8 cellular contexts compared by ENCODE assay signal in the genomic region with DNA sequence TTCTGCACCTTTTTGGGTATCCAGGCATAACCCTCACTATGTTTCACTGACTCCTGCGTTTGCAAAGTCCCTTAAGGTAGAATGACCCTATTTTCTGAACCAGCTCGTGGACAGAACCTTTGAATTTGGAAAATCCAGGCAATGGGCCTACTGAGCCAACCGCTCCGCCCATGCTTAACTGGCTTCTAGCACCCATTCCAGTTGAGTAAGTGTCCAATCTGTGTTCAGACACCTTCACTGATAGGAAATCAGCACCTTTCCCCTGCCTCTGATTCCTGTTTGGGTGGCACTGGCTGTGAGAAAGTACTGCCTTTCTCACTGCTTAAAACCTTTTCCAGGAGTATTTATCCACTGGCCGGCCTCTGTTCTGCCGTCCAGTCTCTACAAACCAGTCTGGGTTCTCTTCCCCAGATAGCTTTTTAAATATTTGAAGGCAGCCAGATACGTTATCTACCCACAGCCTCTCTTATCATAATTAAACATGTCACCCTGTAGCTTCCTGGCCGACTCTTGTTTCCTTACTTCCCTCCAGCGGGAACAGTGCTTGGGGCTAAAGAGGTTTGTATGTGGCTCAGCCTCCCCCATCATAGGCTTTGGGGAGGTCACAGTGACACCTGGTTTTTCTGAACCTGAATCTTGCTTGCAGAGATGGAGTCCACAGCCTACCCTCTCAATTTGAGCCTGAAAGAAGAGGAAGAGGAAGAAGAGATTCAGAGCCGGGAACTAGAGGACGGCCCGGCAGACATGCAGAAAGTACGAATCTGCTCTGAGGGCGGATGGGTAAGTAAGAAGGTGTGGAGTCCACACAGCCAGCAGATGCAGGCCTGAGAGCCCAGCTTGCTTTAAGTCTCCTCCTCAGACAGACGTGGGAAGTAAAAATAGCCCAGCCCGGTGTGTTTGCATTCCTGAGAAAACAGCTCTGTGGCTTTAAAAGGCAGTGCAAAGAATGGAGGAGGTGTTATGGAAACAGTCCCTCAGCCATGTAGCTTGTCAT. TPM values are rescaled to one million over a fixed set of nuclear protein-coding genes. Genes with fewer than 3 reads are reported as not detected.
DNase-seq lines count a peak whose midpoint lies in the region; ATAC-seq and TF ChIP-seq lines count a peak whose summit lies in the region.

No MANE protein-coding gene starts in this region.

- H4K20me1 ChIP-seq in smooth muscle cell (ENCODE audit: low read depth), result peaks cover 40% of the 10 kb centered on the region

- no peaks in the 10 kb centered on the region for H3K9me3 ChIP-seq in adrenal gland (replicated peaks in 1 of 3)
- no peaks in the 10 kb centered on the region for H3K9me3 ChIP-seq in iPS-18a (ENCODE audit: control insufficient read depth, low read depth, low read length)
- H3K9me3 ChIP-seq in smooth muscle cell (replicated peaks; ENCODE audit: low read depth), result no peaks in the 10 kb centered on the region

- no peaks in the 10 kb centered on the region for H3K27me3 Mint-ChIP-seq in activated naive CD4-positive, alpha-beta T cell treated with anti-CD3 and anti-CD28 coated beads, Interleukin-2, amount 50 U/mL, for 24 hours

- H3K36me3 Mint-ChIP-seq in activated naive CD4-positive, alpha-beta T cell treated with anti-CD3 and anti-CD28 coated beads, Interleukin-2, amount 50 U/mL, for 24 hours, result peaks cover 20% of the 10 kb centered on the region

- peak overlapping the region; percentile 80 for H3K9ac ChIP-seq in iPS-18a (ENCODE audit: low read length)
- peak overlapping the region; percentile 53 for H3K9ac ChIP-seq in smooth muscle cell (ENCODE audit: low read depth)

- peaks cover 33 to 45% of the 10 kb centered on the region in 2 donors for H3K4me1 ChIP-seq in adrenal gland (replicated peaks in 1 of 2)
- peaks cover 11% of the 10 kb centered on the region for H3K4me1 ChIP-seq in iPS-18a (ENCODE audit: control insufficient read depth, low read depth, low read length)
- peaks cover 20% of the 10 kb centered on the region for H3K4me1 ChIP-seq in smooth muscle cell (ENCODE audit: low read depth)

- no peak for ATAC-seq in GM19035 (IDR thresholded peaks at IDR 0.05; ENCODE audit: unreplicated experiment)
- ATAC-seq in GM18907 (IDR thresholded peaks at IDR 0.05; ENCODE audit: unreplicated experiment), result no peak

- H3F3A ChIP-seq in smooth muscle cell (ENCODE audit: low read depth), result peaks cover 4% of the 10 kb centered on the region

- peak overlapping the region in 4 of 5 donors; percentile 45 to 87 (median 70) for H3K27ac ChIP-seq in adrenal gland
- peak overlapping the region; percentile 71 for H3K27ac ChIP-seq in iPS-18a (ENCODE audit: low read length)
- peak overlapping the region; percentile 35 for H3K27ac ChIP-seq in smooth muscle cell (ENCODE audit: low read depth)

- intact Hi-C loops in adrenal gland (cut with DNase I), result no loop called here

- H3K4me2 ChIP-seq in smooth muscle cell, result peak overlapping the region; percentile 91

- H2AFZ ChIP-seq in smooth muscle cell (ENCODE audit: low read depth), result no peak overlapping the region

- H3K27me3 ChIP-seq in adrenal gland (no peaks in the 10 kb centered on the region), iPS-18a (ENCODE audit: control insufficient read depth, insufficient read depth, low read length) (no peaks in the 10 kb centered on the region), smooth muscle cell (ENCODE audit: low read depth) (no peaks in the 10 kb centered on the region)

- WGBS in adrenal gland, 4 donors, result 55 to 61% (median 59%) methylated on average over 16 of the region's 16 CpGs
- WGBS in smooth muscle cell (ENCODE audit: low lambda C conversion rate), result 35% methylated on average over 16 of the region's 16 CpGs

- H3K4me3 ChIP-seq in adrenal gland (peak overlapping the region; percentile 16 to 95 (median 36)), iPS-18a (ENCODE audit: low read length) (peak overlapping the region; percentile 86), smooth muscle cell (peak overlapping the region; percentile 70)

- H3K4me1 Mint-ChIP-seq in activated naive CD4-positive, alpha-beta T cell treated with anti-CD3 and anti-CD28 coated beads, Interleukin-2, amount 50 U/mL, for 24 hours, result peaks cover 55% of the 10 kb centered on the region

- no peaks in the 10 kb centered on the region for H3K9me3 Mint-ChIP-seq in activated naive CD4-positive, alpha-beta T cell treated with anti-CD3 and anti-CD28 coated beads, Interleukin-2, amount 50 U/mL, for 24 hours

- no peak for TF ChIP-seq POLR2A in adrenal gland (IDR thresholded peaks at IDR 0.05)

- DNase-seq in activated naive CD4-positive, alpha-beta T cell (lab: John Stamatoyannopoulos, UW), result no peak
- DNase-seq in adrenal gland (no peak), smooth muscle cell (lab: John Stamatoyannopoulos, UW; ENCODE audit: unreplicated experiment) (no peak), NCI-H1436 treated with DMSO at 0.1 percent for 48 hours (lab: John Stamatoyannopoulos, UW) (no peak)

- peaks cover 6% of the 10 kb centered on the region for H3K79me2 ChIP-seq in smooth muscle cell (ENCODE audit: low read depth)

- H3K4me3 Mint-ChIP-seq in activated naive CD4-positive, alpha-beta T cell treated with anti-CD3 and anti-CD28 coated beads, Interleukin-2, amount 50 U/mL, for 24 hours, result peak overlapping the region; percentile 87

- peak overlapping the region; percentile 80 for H3K27ac Mint-ChIP-seq in activated naive CD4-positive, alpha-beta T cell treated with anti-CD3 and anti-CD28 coated beads, Interleukin-2, amount 50 U/mL, for 24 hours

- peaks cover 0 to 36% of the 10 kb centered on the region in 2 donors for H3K36me3 ChIP-seq in adrenal gland (replicated peaks in 1 of 2)
- H3K36me3 ChIP-seq in iPS-18a (ENCODE audit: control insufficient read depth, low read depth, low read length), result peaks cover 46% of the 10 kb centered on the region
- H3K36me3 ChIP-seq in smooth muscle cell (ENCODE audit: low read depth), result peaks cover 5% of the 10 kb centered on the region

- TF ChIP-seq CTCF in adrenal gland (IDR thresholded peaks at IDR 0.05) (no peak), smooth muscle cell (IDR thresholded peaks at IDR 0.05; ENCODE audit: borderline replicate concordance, insufficient read depth, poor library complexity, severe bottlenecking) (no peak)

RNA-seq across cellular contexts. Expression of a gene that starts 1.3 kb away (rescaled TPM):
- total RNA-seq in adrenal gland, result 10 to 100 TPM; 11.0 to 31.1 (median 24.4) TPM
- 10 to 100 TPM in 1 of 3 donors, 1 to 10 TPM in 2; 7.3 to 12.9 (median 9.6) TPM for polyA plus RNA-seq in adrenal gland
- total RNA-seq in smooth muscle cell, result 21.2 and 23.4 TPM in 2 replicates
- polyA plus RNA-seq in smooth muscle cell, result 9.7 and 15.0 TPM in 2 replicates

RNA-seq across cellular contexts. Expression of a gene that starts 35.5 kb away (rescaled TPM):
- 10 to 100 TPM in 7 of 8 donors, 1 to 10 TPM in 1; 9.8 to 22.3 (median 13.1) TPM for total RNA-seq in adrenal gland
- polyA plus RNA-seq in adrenal gland, result 10 to 100 TPM in 1 of 3 donors, 1 to 10 TPM in 2; 5.8 to 23.1 (median 6.2) TPM
- total RNA-seq in smooth muscle cell, result 16.3 and 20.8 TPM in 2 replicates
- polyA plus RNA-seq in smooth muscle cell, result 9.1 and 12.2 TPM in 2 replicates
